Comparison of ENCODE assay signal across 12 cellular contexts in genomic region chr1:116489231-116489697, GRCh38.
DNase-seq lines count a peak whose midpoint lies in the region; ATAC-seq, FAIRE-seq and TF ChIP-seq lines count a peak whose summit lies in the region.
"Had no signal": no experiment of that assay in that cellular context is flagged by ENCODE, and none has a peak within 500 bp of the region (broad histone marks: within the 10 kb centered on the region; RNA-seq: fewer than 3 reads in every experiment).

No MANE protein-coding gene starts in this region.

- H3K4me1 ChIP-seq in BLaER1 treated with 17β-estradiol and CSF1 and Interleukin-3, amounts not matched to agents 10 nM and 100 nM: peaks cover 27 to 79% (median 60%) of the 10 kb centered on the region in 10 experiments
- H3K4me1 ChIP-seq in GM12878 (ENCODE audit: control insufficient read depth, insufficient read depth, low read length): peaks cover 10% of the 10 kb centered on the region

- H3K4me1 Mint-ChIP-seq in activated T-cell treated with anti-CD3 and anti-CD28 coated beads, Interleukin-2, amount 50 U/mL, for 24 hours (ENCODE audit: low read depth): peaks cover 13% of the 10 kb centered on the region

- RAD21 ChIA-PET in GM12878 (lab: Charles Lee; ENCODE audit: unreplicated experiment): interaction anchor here (1.1 to 1.8 kb wide), 2 partner anchors 10 to 113 kb away, joined by 3 to 11 read pairs; no protein-coding TSS in a partner anchor

- POLR2A ChIA-PET in GM12878 (lab: Charles Lee): no interaction called here

- CTCF ChIA-PET in GM12878 (lab: Yijun Ruan, JAX): interaction anchor here (1.4 to 10.5 kb wide), 3 partner anchors 10 to 350 kb away, joined by 5 to 230 read pairs (median 32); no protein-coding TSS in a partner anchor

- peak overlapping the region in 7 of 11 experiments; percentile 0 to 48 (median 19); a peak in 7 of 22 replicates for H3K9ac ChIP-seq in BLaER1 treated with 17β-estradiol and CSF1 and Interleukin-3, amounts not matched to agents 10 nM and 100 nM
- H3K9ac ChIP-seq in GM12878 (ENCODE audit: control insufficient read depth, insufficient read depth, low read length): no peak overlapping the region

- H3K27ac Mint-ChIP-seq in activated T-cell treated with anti-CD3 and anti-CD28 coated beads, Interleukin-2, amount 50 U/mL, for 24 hours: no peak overlapping the region
- H3K27ac Mint-ChIP-seq: B cell had no signal

- intact Hi-C loops in GM12878 (cut with micrococcal nuclease; ENCODE audit: unreplicated experiment): loop anchor here (5.0 kb wide), 1 partner anchor 257 kb away; no protein-coding TSS in a partner anchor

- no peaks in the 10 kb centered on the region for H3K27me3 ChIP-seq in BLaER1 treated with 17β-estradiol and CSF1 and Interleukin-3, amounts not matched to agents 10 nM and 100 nM
- no peaks in the 10 kb centered on the region for H3K27me3 ChIP-seq in GM12878 (replicated peaks in 1 of 2; ENCODE audit: control insufficient read depth in 2 of 2, insufficient read depth in 2 of 2, low read length in 1 of 2)

- no TSS peak for BruUV-seq in GM12878 (replicated peaks; lab: Mats Ljungman, UMichigan)

- SMC1A ChIA-PET in GM12878 (lab: Charles Lee; ENCODE audit: uncharacterized antibody, unreplicated experiment): interaction anchor here (1.3 to 5.6 kb wide), 8 partner anchors 9 to 350 kb away, joined by 3 to 81 read pairs (median 8); no protein-coding TSS in a partner anchor

- no peak for TF ChIP-seq RAD21 in GM12878 (IDR thresholded peaks at IDR 0.05; ENCODE audit: insufficient read depth, low read depth, low read length)

- no peak overlapping the region for H2AFZ ChIP-seq in GM12878 (ENCODE audit: control insufficient read depth, low read depth, low read length)

- H3K9me3 Mint-ChIP-seq in activated T-cell treated with anti-CD3 and anti-CD28 coated beads, Interleukin-2, amount 50 U/mL, for 24 hours: no peaks in the 10 kb centered on the region

- no peaks in the 10 kb centered on the region for H3K36me3 Mint-ChIP-seq in activated T-cell treated with anti-CD3 and anti-CD28 coated beads, Interleukin-2, amount 50 U/mL, for 24 hours (ENCODE audit: low read depth)

- TF ChIP-seq CTCF in GM12878 (IDR thresholded peaks at IDR 0.05 in 2 of 3, conservative IDR thresholded peaks at IDR 0.05 in 1 of 3; ENCODE audit: control insufficient read depth in 2 of 3, extremely low read depth in 1 of 3, insufficient read depth in 1 of 3, low read depth in 3 of 3, low read length in 3 of 3): no peak

- peak overlapping the region in 2 of 10 experiments; percentile 13 to 18; a peak in 1 of 20 replicates for H3K4me3 ChIP-seq in BLaER1 treated with 17β-estradiol and CSF1 and Interleukin-3, amounts not matched to agents 10 nM and 100 nM
- no peak overlapping the region for H3K4me3 ChIP-seq in GM12878

- peak overlapping the region in 9 of 11 experiments; percentile 13 to 59 (median 39); a peak in 16 of 22 replicates for H3K27ac ChIP-seq in BLaER1 treated with 17β-estradiol and CSF1 and Interleukin-3, amounts not matched to agents 10 nM and 100 nM
- no peak overlapping the region; the same call in 1 of the 2 replicates for H3K27ac ChIP-seq in GM12878 (ENCODE audit: control insufficient read depth, insufficient read depth)

- H3K9me3 ChIP-seq in BLaER1 treated with 17β-estradiol and CSF1 and Interleukin-3, amounts not matched to agents 10 nM and 100 nM (replicated peaks in 1 of 11): no peaks in the 10 kb centered on the region
- no peaks in the 10 kb centered on the region for H3K9me3 ChIP-seq in GM12878 (replicated peaks; ENCODE audit: control insufficient read depth, insufficient read depth, low read length)

- no peak for FAIRE-seq in GM12878 (lab: Jason Lieb, UNC)

- H3K4me2 ChIP-seq in BLaER1 treated with 17β-estradiol and CSF1 and Interleukin-3, amounts not matched to agents 10 nM and 100 nM: peak overlapping the region; percentile 41 to 96 (median 82)
- no peak overlapping the region; the same call in 1 of the 2 replicates for H3K4me2 ChIP-seq in GM12878 (ENCODE audit: control insufficient read depth, insufficient read depth)

- no peaks in the 10 kb centered on the region for H3K79me2 ChIP-seq in GM12878 (ENCODE audit: control insufficient read depth, insufficient read depth, low read length)

- in situ Hi-C loops in GM12878 (cut with MboI): loop anchor here (5.0 kb wide), 1 partner anchor 357 kb away; no protein-coding TSS in a partner anchor

- no peak for TF ChIP-seq POLR2A in GM12878 (IDR thresholded peaks at IDR 0.05; ENCODE audit: low read depth, low read length)
- no peak for TF ChIP-seq POLR2A in GM18505 (IDR thresholded peaks at IDR 0.05; ENCODE audit: borderline replicate concordance, extremely low read depth, insufficient read depth, insufficient read length)

- H4K20me1 ChIP-seq in BLaER1 treated with 17β-estradiol and CSF1 and Interleukin-3, amounts not matched to agents 10 nM and 100 nM: no peaks in the 10 kb centered on the region
- no peaks in the 10 kb centered on the region for H4K20me1 ChIP-seq in GM12878 (ENCODE audit: control insufficient read depth, insufficient read depth)

- peak in 1 of 2 experiments; percentile 24; a peak in 2 of 4 replicates for TF ChIP-seq EP300 in GM12878 (IDR thresholded peaks at IDR 0.05; ENCODE audit: borderline replicate concordance in 1 of 2, control insufficient read depth in 1 of 2, low read depth in 2 of 2, low read length in 2 of 2)

- H3K27me3 Mint-ChIP-seq in activated T-cell treated with anti-CD3 and anti-CD28 coated beads, Interleukin-2, amount 50 U/mL, for 24 hours: no peaks in the 10 kb centered on the region
- H3K27me3 Mint-ChIP-seq: B cell had no signal

- peak; percentile 52 for ATAC-seq in HG03342 (IDR thresholded peaks at IDR 0.05; ENCODE audit: unreplicated experiment)
- peak; percentile 67 for ATAC-seq in GM12878
- ATAC-seq in GM18505 (IDR thresholded peaks at IDR 0.05; ENCODE audit: unreplicated experiment): no peak
- ATAC-seq: right cardiac atrium had no signal

- DNase-seq in GM12878 (ENCODE audit: low read depth, low spot score) (no peak), medulla oblongata (ENCODE audit: extremely low spot score) (peak; percentile 77), NCI-H510A (lab: John Stamatoyannopoulos, UW) (no peak)
- DNase-seq in activated T-cell treated with anti-CD3 and anti-CD28 coated beads, Interleukin-2, amount 50 U/mL, for 24 hours: no peak
- DNase-seq in activated CD8-positive, alpha-beta memory T cell treated with anti-CD3 and anti-CD28 coated beads for 24 hours: no peak
- DNase-seq: NCI-H69; right cardiac atrium; stimulated activated naive CD4-positive, alpha-beta T cell had no signal

- no peak overlapping the region for H3K4me3 Mint-ChIP-seq in activated T-cell treated with anti-CD3 and anti-CD28 coated beads, Interleukin-2, amount 50 U/mL, for 24 hours
- H3K4me3 Mint-ChIP-seq: B cell had no signal

- H3K36me3 ChIP-seq in BLaER1 treated with 17β-estradiol and CSF1 and Interleukin-3, amounts not matched to agents 10 nM and 100 nM: peaks cover 0 to 30% (median 8%) of the 10 kb centered on the region in 11 experiments; a peak in 9 of 22 replicates
- H3K36me3 ChIP-seq in GM12878 (ENCODE audit: control insufficient read depth in 2 of 2, insufficient read depth in 2 of 2, low read length in 1 of 2): no peaks in the 10 kb centered on the region

- WGBS in GM12878 (ENCODE audit: insufficient coverage, insufficient replicate concordance, low lambda C conversion rate, missing lambda C conversion rate): 67% methylated on average over 5 of the region's 5 CpGs

TF ChIP-seq in GM12878, 131 proteins besides CTCF, POLR2A, EP300 and RAD21 (continues in another document):
- TF ChIP-seq HDAC2 (IDR thresholded peaks at IDR 0.05) (no peak), USF2 (IDR thresholded peaks at IDR 0.05; ENCODE audit: borderline replicate concordance, low read depth, low read length) (peak; percentile 28; the same call in 1 of the 2 replicates), RELA (IDR thresholded peaks at IDR 0.05; ENCODE audit: borderline replicate concordance, partially characterized antibody) (no peak), SREBF2 (IDR thresholded peaks at IDR 0.05; ENCODE audit: low read length) (no peak), RELB (IDR thresholded peaks at IDR 0.05; ENCODE audit: low read depth) (peak; percentile 40; the same call in 1 of the 2 replicates), RAD51 (IDR thresholded peaks at IDR 0.05) (peak; percentile 74; the same call in 1 of the 2 replicates), BMI1 (IDR thresholded peaks at IDR 0.05; ENCODE audit: borderline replicate concordance) (no peak), IKZF1 (conservative IDR thresholded peaks at IDR 0.05) (peak; percentile 74), NFIC (IDR thresholded peaks at IDR 0.05; ENCODE audit: low read depth, low read length) (0 out of 2 replicates have a peak, but pooled peaks have one; percentile 19), JUND (IDR thresholded peaks at IDR 0.05; ENCODE audit: low read depth, low read length) (0 out of 2 replicates have a peak, but pooled peaks have one; percentile 50), BCL11A (IDR thresholded peaks at IDR 0.05; ENCODE audit: low read depth, low read length) (no peak), SP1 (IDR thresholded peaks at IDR 0.05; ENCODE audit: low read depth, low read length) (no peak), IRF4 (IDR thresholded peaks at IDR 0.05; ENCODE audit: low read depth, low read length) (peak; percentile 92), JUNB (IDR thresholded peaks at IDR 0.05) (peak; percentile 68)
